Comparison of ENCODE assay signal across 21 cellular contexts in genomic region chr7:47565841-47566240, GRCh38. TPM values are rescaled to one million over a fixed set of nuclear protein-coding genes. Genes with fewer than 3 reads are reported as not detected.
"Had no signal": no experiment of that assay in that cellular context is flagged by ENCODE, and none has a peak within 500 bp of the region (broad histone marks: within the 10 kb centered on the region; RNA-seq: fewer than 3 reads in every experiment).

No MANE protein-coding gene starts in this region.

- H3K27me3 ChIP-seq: body of pancreas, neutrophil, ovary, suprapubic skin, tibial nerve, vagina had no signal

- DNase-seq: activated CD4-positive, alpha-beta T cell treated with anti-CD3 and anti-CD28 coated beads for 1 hour; activated CD4-positive, alpha-beta T cell treated with anti-CD3 and anti-CD28 coated beads, Interleukin-2, amount 50 U/mL, for 1 hour; activated CD8-positive, alpha-beta T cell treated with anti-CD3 and anti-CD28 coated beads, Interleukin-2, amount 10 ng/mL, durations not matched to agents 7 days and 5 days; activated gamma-delta T cell treated with Interleukin-2 at 50 U/mL for 16 hours; anterior cingulate cortex; body of pancreas; dermis blood vessel endothelial cell; effector CD8-positive, alpha-beta T cell; foreskin melanocyte; kidney; lower lobe of right lung; natural killer cell; ovary; right cardiac atrium; stimulated activated CD4-positive, alpha-beta T cell treated with anti-CD3 and anti-CD28 coated beads, Interleukin-1b, Interleukin-23, amount 100 ng/mL, for 48 hours; stimulated activated naive CD8-positive, alpha-beta T cell treated with anti-CD3 and anti-CD28 coated beads, Interleukin-15, amount 100 ng/mL, for 72 hours had no signal

- H3K9me3 ChIP-seq: body of pancreas, lower lobe of right lung, neutrophil, ovary, prostate gland, suprapubic skin, tibial nerve, vagina had no signal

- H3K27ac ChIP-seq: body of pancreas, lower lobe of right lung, neutrophil, ovary, prostate gland, suprapubic skin, vagina had no signal

- H3K36me3 ChIP-seq: neutrophil, ovary, prostate gland, suprapubic skin, tibial nerve, vagina had no signal

- H3K4me1 ChIP-seq: prostate gland had no signal

- H3K4me3 ChIP-seq: body of pancreas, lower lobe of right lung, ovary, prostate gland, suprapubic skin, tibial nerve, vagina had no signal

RNA-seq across cellular contexts. Expression of gene TNS3, which starts 16.1 kb away (rescaled TPM):
- total RNA-seq: activated CD8-positive, alpha-beta T cell treated with anti-CD3 and anti-CD28 coated beads, Interleukin-2, amount 10 ng/mL, durations not matched to agents 7 days and 5 days had no signal
